Comparison of ENCODE assay signal across 2 cellular contexts in genomic region chrX:119684916-119685224, GRCh38.
TF ChIP-seq lines count a peak whose summit lies in the region.

No MANE protein-coding gene starts in this region.

TF ChIP-seq in liver, 16 proteins besides CTCF, POLR2A, EP300 and RAD21 (continued from another document):
- TF ChIP-seq ZBTB33 (IDR thresholded peaks at IDR 0.05) (no peak), YY1 (IDR thresholded peaks at IDR 0.05) (no peak), ATF3 (IDR thresholded peaks at IDR 0.05) (no peak), JUND (IDR thresholded peaks at IDR 0.05) (no peak), FOXA1 (IDR thresholded peaks at IDR 0.05) (no peak), RXRA (IDR thresholded peaks at IDR 0.05) (no peak), SP1 (IDR thresholded peaks at IDR 0.05) (no peak), FOXA2 (IDR thresholded peaks at IDR 0.05) (no peak), NR2F2 (IDR thresholded peaks at IDR 0.05) (no peak), REST (IDR thresholded peaks at IDR 0.05) (no peak), TAF1 (conservative IDR thresholded peaks at IDR 0.05) (no peak), GABPA (IDR thresholded peaks at IDR 0.05 in 1 of 2, conservative IDR thresholded peaks at IDR 0.05 in 1 of 2) (no peak), MAX (IDR thresholded peaks at IDR 0.05) (no peak)

TF ChIP-seq in HepG2, 621 proteins besides CTCF, POLR2A, EP300 and RAD21 (continued from another document):
- TF ChIP-seq DMTF1 (CRISPR knock-in tag; IDR thresholded peaks at IDR 0.05), result no peak
- no peak for TF ChIP-seq POLR2AphosphoS2 (IDR thresholded peaks at IDR 0.05; ENCODE audit: low read depth, low read length)
